In the genomic region with DNA sequence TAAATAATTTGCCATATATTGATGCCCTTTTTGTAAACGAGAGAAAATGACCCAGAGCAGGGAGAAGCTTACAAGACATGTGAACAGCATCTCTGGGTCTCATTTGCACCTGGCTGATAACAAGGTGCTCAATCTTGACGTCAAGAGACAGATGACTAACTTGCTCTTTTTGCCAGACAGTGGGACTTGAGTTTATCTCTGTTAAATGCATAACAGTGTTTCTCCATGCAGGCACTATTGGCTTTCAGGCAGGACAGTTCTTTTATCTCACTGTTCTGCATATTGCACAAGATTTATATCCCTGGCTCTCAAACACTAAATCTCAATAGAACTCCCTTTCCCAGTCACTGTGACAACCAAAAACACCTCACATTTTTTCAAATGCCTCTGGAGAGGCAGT, we compare ENCODE assay signal across 21 cellular contexts. TPM values are rescaled to one million over a fixed set of nuclear protein-coding genes. Genes with fewer than 3 reads are reported as not detected.
"Had no signal": no experiment of that assay in that cellular context is flagged by ENCODE, and none has a peak within 500 bp of the region (broad histone marks: within the 10 kb centered on the region; RNA-seq: fewer than 3 reads in every experiment).

No MANE protein-coding gene starts in this region.

- DNase-seq: activated B cell treated with CpG ODN at 0.5 μM for 24 hours; activated CD4-positive, alpha-beta memory T cell treated with anti-CD3 and anti-CD28 coated beads for 36 hours; activated CD4-positive, alpha-beta T cell treated with anti-CD3 and anti-CD28 coated beads for 1 hour; activated CD4-positive, alpha-beta T cell treated with anti-CD3 and anti-CD28 coated beads, Interleukin-2, amount 10 ng/mL, durations not matched to agents 24 days and 14 days; activated CD8-positive, alpha-beta memory T cell treated with anti-CD3 and anti-CD28 coated beads for 24 hours; activated effector memory CD4-positive, alpha-beta T cell treated with anti-CD3 and anti-CD28 coated beads, Interleukin-2, amount 50 U/mL, for 16 hours; activated naive CD4-positive, alpha-beta T cell treated with Interleukin-2 at 50 U/mL for 16 hours; activated naive CD8-positive, alpha-beta T cell treated with anti-CD3 and anti-CD28 coated beads, Interleukin-2, amount 50 U/mL, for 24 hours; activated T-cell treated with anti-CD3 and anti-CD28 coated beads, Interleukin-2, amount 50 U/mL, for 4 hours; amygdala; Kasumi-1; NCI-H1105 treated with DMSO at 0.1 percent for 48 hours; NCI-H1436 treated with DMSO at 0.1 percent for 48 hours; NCI-H187; NCI-H2081 treated with DMSO at 0.1 percent for 48 hours; NCI-H2171 treated with DMSO at 0.1 percent for 48 hours; NCI-H524; PC-9; SHP77 treated with DMSO at 0.1 percent for 48 hours had no signal

- H3K27ac ChIP-seq: PC-9 had no signal

- H3K4me3 ChIP-seq: PC-9 had no signal

- ATAC-seq: activated naive CD4-positive, alpha-beta T cell treated with anti-CD3 and anti-CD28 coated beads, Interleukin-2, amount 50 U/mL, for 72 hours; activated naive CD8-positive, alpha-beta T cell treated with anti-CD3 and anti-CD28 coated beads, Interleukin-2, amount 50 U/mL, for 24 hours; activated T-cell treated with anti-CD3 and anti-CD28 coated beads, Interleukin-2, amount 50 U/mL, for 4 hours had no signal

RNA-seq across cellular contexts. Expression of a gene that starts 56.4 kb away (rescaled TPM):
- total RNA-seq: activated B cell treated with CpG ODN at 0.5 μM for 24 hours; activated CD4-positive, alpha-beta memory T cell treated with anti-CD3 and anti-CD28 coated beads for 36 hours; activated CD4-positive, alpha-beta T cell treated with anti-CD3 and anti-CD28 coated beads, Interleukin-2, amount 10 ng/mL, durations not matched to agents 24 days and 14 days; activated naive CD4-positive, alpha-beta T cell treated with anti-CD3 and anti-CD28 coated beads, Interleukin-2, amount 50 U/mL, for 72 hours; activated T-cell treated with anti-CD3 and anti-CD28 coated beads, Interleukin-2, amount 50 U/mL, for 4 hours; astrocyte; PC-9 had no signal
